8 cellular contexts compared by ENCODE assay signal in genomic region chr5:23820764-23821471, GRCh38.
A peak's percentile ranks its signal among the peaks of the same experiment; 100 is the strongest.
DNase-seq lines count a peak whose midpoint lies in the region; ATAC-seq lines count a peak whose summit lies in the region.

No MANE protein-coding gene starts in this region.

- no peaks in the 10 kb centered on the region for H3K27me3 ChIP-seq in MG63

- H3K4me1 Mint-ChIP-seq in activated T-cell treated with anti-CD3 and anti-CD28 coated beads, Interleukin-2, amount 50 U/mL, for 4 hours (ENCODE audit: low read depth): no peaks in the 10 kb centered on the region
- no peaks in the 10 kb centered on the region for H3K4me1 Mint-ChIP-seq in T-helper 2 cell treated with Interferon-gamma antibody and Interleukin-4, amounts not matched to agents 5 μg/mL and 100 μg/mL, for 36 hours (ENCODE audit: low read depth)

- no peaks in the 10 kb centered on the region for H3K27me3 Mint-ChIP-seq in activated T-cell treated with anti-CD3 and anti-CD28 coated beads, Interleukin-2, amount 50 U/mL, for 4 hours (ENCODE audit: low read depth)
- no peaks in the 10 kb centered on the region for H3K27me3 Mint-ChIP-seq in T-helper 2 cell treated with Interferon-gamma antibody and Interleukin-4, amounts not matched to agents 5 μg/mL and 100 μg/mL, for 36 hours (ENCODE audit: low read depth)

- H3K9me3 Mint-ChIP-seq in activated T-cell treated with anti-CD3 and anti-CD28 coated beads, Interleukin-2, amount 50 U/mL, for 4 hours: peaks cover 8% of the 10 kb centered on the region
- H3K9me3 Mint-ChIP-seq in T-helper 2 cell treated with Interferon-gamma antibody and Interleukin-4, amounts not matched to agents 5 μg/mL and 100 μg/mL, for 36 hours: peaks cover 18% of the 10 kb centered on the region

- no peak overlapping the region for H3K4me3 ChIP-seq in MG63

- H3K36me3 Mint-ChIP-seq in activated T-cell treated with anti-CD3 and anti-CD28 coated beads, Interleukin-2, amount 50 U/mL, for 4 hours (ENCODE audit: insufficient read depth): no peaks in the 10 kb centered on the region
- no peaks in the 10 kb centered on the region for H3K36me3 Mint-ChIP-seq in T-helper 2 cell treated with Interferon-gamma antibody and Interleukin-4, amounts not matched to agents 5 μg/mL and 100 μg/mL, for 36 hours (ENCODE audit: low read depth)

- H3K27ac Mint-ChIP-seq in T-helper 2 cell treated with Interferon-gamma antibody and Interleukin-4, amounts not matched to agents 5 μg/mL and 100 μg/mL, for 36 hours: no peak overlapping the region

- H3K9me3 ChIP-seq in MG63: no peaks in the 10 kb centered on the region

- no peaks in the 10 kb centered on the region for H3K36me3 ChIP-seq in MG63

- no peak overlapping the region for H3K4me3 Mint-ChIP-seq in activated T-cell treated with anti-CD3 and anti-CD28 coated beads, Interleukin-2, amount 50 U/mL, for 4 hours
- H3K4me3 Mint-ChIP-seq in T-helper 2 cell treated with Interferon-gamma antibody and Interleukin-4, amounts not matched to agents 5 μg/mL and 100 μg/mL, for 36 hours: no peak overlapping the region

- DNase-seq in DMS114 treated with DMSO at 0.1 percent for 48 hours (lab: John Stamatoyannopoulos, UW; ENCODE audit: unreplicated experiment): peak; percentile 52
- peak; percentile 9 for DNase-seq in MG63
- DNase-seq in SW 1271 (lab: John Stamatoyannopoulos, UW): peak; percentile 31 to 65
- DNase-seq in left kidney (ENCODE audit: low read depth, low spot score): peak; percentile 60
- DNase-seq in epidermal melanocyte (ENCODE audit: insufficient read length, low spot score): no peak
- DNase-seq in NK-92 treated with Interleukin-12 subunit alpha and Interleukin-12 subunit beta, amount 100 ng/mL, for 24 hours (lab: John Stamatoyannopoulos, UW): no peak
- DNase-seq in activated T-cell treated with anti-CD3 and anti-CD28 coated beads, Interleukin-2, amount 50 U/mL, for 4 hours: no peak
- DNase-seq in T-helper 2 cell treated with Interferon-gamma antibody and Interleukin-4, amounts not matched to agents 5 μg/mL and 100 μg/mL, for 36 hours (ENCODE audit: low spot score): no peak

- ATAC-seq in activated T-cell treated with anti-CD3 and anti-CD28 coated beads, Interleukin-2, amount 50 U/mL, for 4 hours: no peak

Comparison
In these comparisons a context has a peak if more than half of its experiments do, and no peak if none do; other contexts are left out.
1. DNase-seq: peak in DMS114 treated with DMSO at 0.1 percent for 48 hours (single experiment), MG63 (single experiment), SW 1271 (2 of 2) and left kidney (single experiment); none in epidermal melanocyte (single experiment), NK-92 treated with Interleukin-12 subunit alpha and Interleukin-12 subunit beta, amount 100 ng/mL, for 24 hours (single experiment), activated T-cell treated with anti-CD3 and anti-CD28 coated beads, Interleukin-2, amount 50 U/mL, for 4 hours (single experiment) and T-helper 2 cell treated with Interferon-gamma antibody and Interleukin-4, amounts not matched to agents 5 μg/mL and 100 μg/mL, for 36 hours (single experiment).